8 cellular contexts compared by ENCODE assay signal in genomic region chr5:59562756-59563389, GRCh38.
A peak's percentile ranks its signal among the peaks of the same experiment; 100 is the strongest.
DNase-seq lines count a peak whose midpoint lies in the region; ATAC-seq and TF ChIP-seq lines count a peak whose summit lies in the region.

No MANE protein-coding gene starts in this region.

- DNase-seq in AG20443 (ENCODE audit: low spot score), result peak; percentile 15
- peak; percentile 16 for DNase-seq in NCI-H226
- peak; percentile 23 for DNase-seq in fibroblast of mammary gland (ENCODE audit: low read depth)
- DNase-seq in stimulated activated naive B cell treated with anti-CD40 and anti-IgM and Interleukin-4, amounts not matched to agents 10 μg/mL and 1 μg/mL and 100 μg/mL, for 72 hours, result peak; percentile 67
- DNase-seq in Ammon's horn (ENCODE audit: low spot score), result no peak
- no peak for DNase-seq in NCI-H526 treated with DMSO at 0.1 percent for 48 hours (lab: John Stamatoyannopoulos, UW)

- H3K4me3 Mint-ChIP-seq in stimulated activated naive B cell treated with anti-CD40 and anti-IgM and Interleukin-4, amounts not matched to agents 10 μg/mL and 1 μg/mL and 100 μg/mL, for 72 hours, result peak overlapping the region in 1 of 2 donors; percentile 41

- no peak overlapping the region for H3K4me3 ChIP-seq in fibroblast of mammary gland (ENCODE audit: control insufficient read depth, low read depth, low read length)

- TF ChIP-seq CTCF in fibroblast of mammary gland (conservative IDR thresholded peaks at IDR 0.05; ENCODE audit: control insufficient read depth, insufficient read depth, low read depth, low read length), result no peak

- H3K36me3 Mint-ChIP-seq in stimulated activated naive B cell treated with anti-CD40 and anti-IgM and Interleukin-4, amounts not matched to agents 10 μg/mL and 1 μg/mL and 100 μg/mL, for 72 hours, result peaks cover 4 to 5% of the 10 kb centered on the region in 2 donors

- peaks cover 1 to 4% of the 10 kb centered on the region in 2 donors for H3K9me3 Mint-ChIP-seq in stimulated activated naive B cell treated with anti-CD40 and anti-IgM and Interleukin-4, amounts not matched to agents 10 μg/mL and 1 μg/mL and 100 μg/mL, for 72 hours

- ATAC-seq in GM18520 (IDR thresholded peaks at IDR 0.05; ENCODE audit: unreplicated experiment) (peak; percentile 84), HG02884 (IDR thresholded peaks at IDR 0.05; ENCODE audit: unreplicated experiment) (peak; percentile 94)
- peak; percentile 87 to 88 for ATAC-seq in stimulated activated naive B cell treated with anti-CD40 and anti-IgM and Interleukin-4, amounts not matched to agents 10 μg/mL and 1 μg/mL and 100 μg/mL, for 72 hours (replicated peaks)

- H3K4me1 Mint-ChIP-seq in stimulated activated naive B cell treated with anti-CD40 and anti-IgM and Interleukin-4, amounts not matched to agents 10 μg/mL and 1 μg/mL and 100 μg/mL, for 72 hours, result peaks cover 44 to 62% of the 10 kb centered on the region in 2 donors

- H3K27me3 Mint-ChIP-seq in stimulated activated naive B cell treated with anti-CD40 and anti-IgM and Interleukin-4, amounts not matched to agents 10 μg/mL and 1 μg/mL and 100 μg/mL, for 72 hours, result no peaks in the 10 kb centered on the region

- peak overlapping the region; percentile 88 for H3K27ac Mint-ChIP-seq in stimulated activated naive B cell treated with anti-CD40 and anti-IgM and Interleukin-4, amounts not matched to agents 10 μg/mL and 1 μg/mL and 100 μg/mL, for 72 hours

Comparison
In these comparisons a context has a peak if more than half of its experiments do, and no peak if none do; other contexts are left out.
1. DNase-seq: peak in AG20443 (single experiment), NCI-H226 (single experiment), fibroblast of mammary gland (single experiment) and stimulated activated naive B cell treated with anti-CD40 and anti-IgM and Interleukin-4, amounts not matched to agents 10 μg/mL and 1 μg/mL and 100 μg/mL, for 72 hours (single experiment); none in Ammon's horn (single experiment) and NCI-H526 treated with DMSO at 0.1 percent for 48 hours (single experiment).
2. Peak in every context shown above with its lines, with median percentiles within 50 percentile points of each other: ATAC-seq.